In genomic region chr18:336753-337152, GRCh38 we compare ENCODE assay signal across 17 cellular contexts.
"Had no signal": no experiment of that assay in that cellular context is flagged by ENCODE, and none has a peak within 500 bp of the region (broad histone marks: within the 10 kb centered on the region; RNA-seq: fewer than 3 reads in every experiment).

No MANE protein-coding gene starts in this region.

- H3K4me1 ChIP-seq: colonic mucosa had no signal

- H3K9me3 ChIP-seq: colonic mucosa, gastroesophageal sphincter, upper lobe of left lung had no signal

- H3K36me3 ChIP-seq: colonic mucosa had no signal

- DNase-seq: activated CD4-positive, alpha-beta T cell treated with anti-CD3 and anti-CD28 coated beads for 4 hours; activated CD4-positive, alpha-beta T cell treated with anti-CD3 and anti-CD28 coated beads, Interleukin-2, amount 50 U/mL, for 48 hours; activated CD4-positive, CD25-positive, alpha-beta regulatory T cell; activated naive CD4-positive, alpha-beta T cell treated with anti-CD3 and anti-CD28 coated beads for 36 hours; activated T-cell treated with anti-CD3 and anti-CD28 coated beads, Interleukin-2, amount 50 U/mL, for 48 hours; amygdala; colonic mucosa; dorsolateral prefrontal cortex; head of caudate nucleus; hypothalamus; right cardiac atrium; stimulated activated CD4-positive, alpha-beta T cell treated with anti-CD3 and anti-CD28 coated beads, Interleukin-4, amount 100 ng/mL, for 24 hours; stimulated activated naive CD4-positive, alpha-beta T cell treated with Interleukin-2 at 50 U/mL for 16 hours; T-helper 9 cell had no signal

- H3K4me3 ChIP-seq: colonic mucosa, dorsolateral prefrontal cortex, gastroesophageal sphincter, upper lobe of left lung had no signal

- H3K27ac ChIP-seq: colonic mucosa, gastroesophageal sphincter, parathyroid adenoma, upper lobe of left lung had no signal

- H3K27me3 ChIP-seq: colonic mucosa, dorsolateral prefrontal cortex, gastroesophageal sphincter, upper lobe of left lung had no signal

- ATAC-seq: gastroesophageal sphincter, right cardiac atrium had no signal
